Comparison of ENCODE assay signal across 20 cellular contexts in the genomic region with DNA sequence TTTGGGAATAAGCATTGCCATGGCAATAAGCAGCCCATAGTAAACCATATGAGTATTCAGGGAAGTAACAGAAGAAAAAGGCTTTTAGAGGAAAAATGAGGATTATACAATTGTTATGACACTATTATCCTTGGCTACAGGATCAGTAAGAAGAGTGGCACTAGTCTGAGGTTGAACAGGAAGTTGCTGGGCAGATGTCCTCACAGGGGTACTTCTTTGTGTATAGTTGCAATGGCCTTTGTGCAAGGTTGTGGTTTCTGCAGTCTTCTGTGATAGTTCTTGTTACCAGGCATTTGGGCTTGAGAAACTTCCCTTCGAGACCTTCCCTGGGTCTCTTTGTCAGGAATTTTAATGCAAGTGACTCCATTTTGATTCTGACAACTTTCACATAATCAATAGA.
DNase-seq lines count a peak whose midpoint lies in the region; ATAC-seq and TF ChIP-seq lines count a peak whose summit lies in the region.
"Had no signal": no experiment of that assay in that cellular context is flagged by ENCODE, and none has a peak within 500 bp of the region (broad histone marks: within the 10 kb centered on the region; RNA-seq: fewer than 3 reads in every experiment).

No MANE protein-coding gene starts in this region.

- H3K14ac ChIP-seq in trophoblast cell (ENCODE audit: low read length) = no peak overlapping the region

- TF ChIP-seq CTCF in HL-60 (IDR thresholded peaks at IDR 0.05; ENCODE audit: insufficient read depth, low read length) = no peak

- no peak overlapping the region for H3K9ac ChIP-seq in trophoblast cell (ENCODE audit: low read length)
- H3K9ac ChIP-seq: BLaER1 treated with 17β-estradiol and CSF1 and Interleukin-3, amounts not matched to agents 10 nM and 100 nM; GM23248 had no signal

- H2BK120ac ChIP-seq in trophoblast cell (ENCODE audit: insufficient read depth, low read length, poor library complexity) = no peak overlapping the region

- H2BK5ac ChIP-seq in trophoblast cell (ENCODE audit: low read depth, low read length, poor library complexity) = no peak overlapping the region

- no peak overlapping the region for H4K12ac ChIP-seq in trophoblast cell (ENCODE audit: low read depth, low read length)

- H3K4me2 ChIP-seq in trophoblast cell (ENCODE audit: low read length) = no peak overlapping the region
- H3K4me2 ChIP-seq: A549 had no signal

- no peak overlapping the region for H2AFZ ChIP-seq in trophoblast cell (ENCODE audit: insufficient read depth, low read length, poor library complexity)
- H2AFZ ChIP-seq: GM23248 had no signal

- no peak overlapping the region for H3K23ac ChIP-seq in trophoblast cell (ENCODE audit: low read length)

- no peaks in the 10 kb centered on the region for H3K79me2 ChIP-seq in trophoblast cell (ENCODE audit: control insufficient read depth, insufficient read depth, low read length, poor library complexity)

- H3K79me1 ChIP-seq in trophoblast cell (ENCODE audit: low read length) = no peaks in the 10 kb centered on the region

- H3K18ac ChIP-seq in trophoblast cell (ENCODE audit: low read length) = no peak overlapping the region

- no peak overlapping the region for H2AK5ac ChIP-seq in trophoblast cell (ENCODE audit: low read length)

- ATAC-seq in GM19452 (IDR thresholded peaks at IDR 0.05; ENCODE audit: unreplicated experiment) = peak; percentile 36
- ATAC-seq: A549 had no signal

- no peaks in the 10 kb centered on the region for H3K27me3 ChIP-seq in HL-60 (ENCODE audit: insufficient read depth, poor library complexity, severe bottlenecking)
- no peaks in the 10 kb centered on the region for H3K27me3 ChIP-seq in trophoblast cell (ENCODE audit: insufficient read depth, low read length)
- H3K27me3 ChIP-seq: BLaER1 treated with 17β-estradiol and CSF1 and Interleukin-3, amounts not matched to agents 10 nM and 100 nM had no signal

- H4K91ac ChIP-seq in trophoblast cell (ENCODE audit: low read depth, low read length) = no peak overlapping the region

- H3K9me3 ChIP-seq in trophoblast cell (ENCODE audit: insufficient read depth, low read depth, low read length) = no peaks in the 10 kb centered on the region
- H3K9me3 ChIP-seq: A549; BLaER1 treated with 17β-estradiol and CSF1 and Interleukin-3, amounts not matched to agents 10 nM and 100 nM; esophagus squamous epithelium; stomach had no signal

- DNase-seq in AML-193 (lab: John Stamatoyannopoulos, UW) (peak; percentile 100), HL-60 (ENCODE audit: low read depth in 1 of 2, low spot score in 1 of 2) (peak; percentile 24 to 96), SKM-1 (lab: John Stamatoyannopoulos, UW; ENCODE audit: unreplicated experiment) (peak; percentile 84), cerebellar nuclear complex (lab: John Stamatoyannopoulos, UW) (no peak), COR-L47 (lab: John Stamatoyannopoulos, UW) (no peak), trophoblast cell (no peak)
- no peak for DNase-seq in activated T-cell treated with anti-CD3 and anti-CD28 coated beads, Interleukin-2, amount 50 U/mL, for 48 hours
- DNase-seq: activated CD4-positive, alpha-beta T cell treated with anti-CD3 and anti-CD28 coated beads for 1 hour; effector memory CD4-positive, alpha-beta T cell; esophagus squamous epithelium; GM23248; NCI-H1092; NCI-H2107; NCI-H524 treated with DMSO at 0.1 percent for 48 hours; nephron progenitor cell; stimulated activated CD4-positive, alpha-beta T cell treated with anti-CD3 and anti-CD28 coated beads, Interleukin-2, amount 100 ng/mL, for 48 hours; stomach had no signal

- H3K4me1 ChIP-seq in trophoblast cell (ENCODE audit: control insufficient read depth in 1 of 2, insufficient read depth in 2 of 2, low read length in 2 of 2) = peaks cover 0 to 2% of the 10 kb centered on the region in 2 experiments
- H3K4me1 ChIP-seq: A549 had no signal

- H3K4ac ChIP-seq in trophoblast cell (ENCODE audit: low read depth, low read length) = no peak overlapping the region

- H3K4me3 ChIP-seq in HL-60 (replicated peaks; ENCODE audit: insufficient read depth, low read length) (no peak overlapping the region), trophoblast cell (ENCODE audit: low read depth, low read length) (no peak overlapping the region)
- H3K4me3 ChIP-seq: A549; BLaER1 treated with 17β-estradiol and CSF1 and Interleukin-3, amounts not matched to agents 10 nM and 100 nM; esophagus squamous epithelium; GM23248; stomach had no signal

- no peak overlapping the region for H4K8ac ChIP-seq in trophoblast cell (ENCODE audit: low read depth, low read length)

- H3K27ac ChIP-seq in HL-60 (replicated peaks) (peak overlapping the region; percentile 94), trophoblast cell (ENCODE audit: low read depth, low read length) (no peak overlapping the region)
- H3K27ac ChIP-seq: A549; BLaER1 treated with 17β-estradiol and CSF1 and Interleukin-3, amounts not matched to agents 10 nM and 100 nM; esophagus squamous epithelium; GM23248; stomach had no signal

- H3K36me3 ChIP-seq in trophoblast cell (ENCODE audit: control insufficient read depth in 1 of 2, insufficient read depth in 2 of 2, low read length in 2 of 2) = no peaks in the 10 kb centered on the region
- H3K36me3 ChIP-seq: BLaER1 treated with 17β-estradiol and CSF1 and Interleukin-3, amounts not matched to agents 10 nM and 100 nM; esophagus squamous epithelium; stomach had no signal

- H2BK12ac ChIP-seq in trophoblast cell (ENCODE audit: low read length) = no peak overlapping the region

- no CpG with 5 or more reads among the region's 1 CpG for WGBS in trophoblast cell (ENCODE audit: extremely low coverage, insufficient coverage, insufficient read length)

Comparison
In these comparisons a context has a peak if more than half of its experiments do, and no peak if none do; other contexts are left out.
1. DNase-seq: peak in AML-193 (2 of 2), HL-60 (2 of 2) and SKM-1 (single experiment); none in activated T-cell treated with anti-CD3 and anti-CD28 coated beads, Interleukin-2, amount 50 U/mL, for 48 hours (0 of 2), cerebellar nuclear complex (0 of 2), COR-L47 (single experiment) and trophoblast cell (0 of 2).